In genomic region chr15:59437777-59438574, GRCh38 we compare ENCODE assay signal across 8 cellular contexts. TPM values are rescaled to one million over a fixed set of nuclear protein-coding genes. Genes with fewer than 3 reads are reported as not detected.
DNase-seq lines count a peak whose midpoint lies in the region; ATAC-seq and TF ChIP-seq lines count a peak whose summit lies in the region.

TSS of gene FAM81A (plus strand) at chr15:59438186. CDS start at chr15:59458627, 20,441 bp downstream.

- TF ChIP-seq CTCF in body of pancreas (IDR thresholded peaks at IDR 0.05) = no peak

- intact Hi-C loops in body of pancreas (cut with DNase I) (no loop called here), sciatic nerve (cut with DNase I) (no loop called here)

- H3K36me3 ChIP-seq in SK-N-MC (ENCODE audit: insufficient read depth, low read length) (no peaks in the 10 kb centered on the region), body of pancreas (replicated peaks in 1 of 2; ENCODE audit: insufficient read depth in 1 of 2, low read depth in 2 of 2) (no peaks in the 10 kb centered on the region)

- peaks cover 5% of the 10 kb centered on the region for H3K36me3 Mint-ChIP-seq in IgD-negative memory B cell

- peaks cover 14 to 27% (median 20%) of the 10 kb centered on the region in 3 donors for H3K4me1 Mint-ChIP-seq in IgD-negative memory B cell

- H3K9ac ChIP-seq in SK-N-MC (ENCODE audit: insufficient read length) = no peak within 1 kb of the TSS

- H3K27me3 ChIP-seq in body of pancreas = no peaks in the 10 kb centered on the region

- H3K9me3 Mint-ChIP-seq in IgD-negative memory B cell = no peaks in the 10 kb centered on the region

- no peak for TF ChIP-seq POLR2A in body of pancreas (IDR thresholded peaks at IDR 0.05)

- H3K27ac ChIP-seq in SK-N-MC (no peak within 1 kb of the TSS), body of pancreas (peak within 1 kb of the TSS in 1 of 4 donors; percentile 14)

- peak within 1 kb of the TSS; percentile 87 to 96 (median 92) for H3K4me3 Mint-ChIP-seq in IgD-negative memory B cell

- peaks cover 27% of the 10 kb centered on the region for H3K27me3 Mint-ChIP-seq in IgD-negative memory B cell

- no peaks in the 10 kb centered on the region for H3K9me3 ChIP-seq in SK-N-MC (ENCODE audit: low read depth, low read length)
- H3K9me3 ChIP-seq in body of pancreas = no peaks in the 10 kb centered on the region

- ATAC-seq in GM21723 (IDR thresholded peaks at IDR 0.05; ENCODE audit: unreplicated experiment) (peak; percentile 68), body of pancreas (peak; percentile 88), sciatic nerve (peak; percentile 96)

- DNase-seq in GM03348 (ENCODE audit: low spot score) (peak; percentile 94), SK-N-MC (ENCODE audit: low read depth, low spot score) (no peak), body of pancreas (peak; percentile 69 to 82 (median 74)), sciatic nerve (ENCODE audit: low spot score) (peak; percentile 88), cortex of kidney (lab: John Stamatoyannopoulos, UW) (no peak)

- peak within 1 kb of the TSS; percentile 66 for H3K4me3 ChIP-seq in SK-N-MC
- H3K4me3 ChIP-seq in body of pancreas = peak within 1 kb of the TSS in 1 of 2 donors; percentile 22
- peak within 1 kb of the TSS; percentile 49 for H3K4me3 ChIP-seq in iPS-11a (ENCODE audit: low read depth, low read length)

- WGBS in body of pancreas, 2 donors = 0 to 1% methylated on average over 24 to 87 of the region's 95 CpGs

- H3K4me1 ChIP-seq in body of pancreas = peaks cover 19% of the 10 kb centered on the region

- H3K27ac Mint-ChIP-seq in IgD-negative memory B cell = peak within 1 kb of the TSS; percentile 68 to 86 (median 71)

RNA-seq across cellular contexts. Expression of gene FAM81A, which starts in this region (rescaled TPM):
- polyA plus RNA-seq in IgD-negative memory B cell = 0.26 TPM
- under 1 TPM; under 0.01 to 0.78 TPM for total RNA-seq in body of pancreas
- total RNA-seq in sciatic nerve = 18.2 TPM

Comparison
In these comparisons a context has a peak if more than half of its experiments do, and no peak if none do; other contexts are left out.
1. RNA of gene FAM81A (total RNA-seq): 18.2 TPM in sciatic nerve (single experiment); under 0.01 to 0.78 TPM in body of pancreas; every median in the first group is over 10 times any median in the second.
2. Peak in DNase-seq and ATAC-seq in body of pancreas; RNA of the gene not detected or under 1 TPM.
3. DNase-seq: peak in GM03348 (single experiment) and sciatic nerve (single experiment); none in SK-N-MC (single experiment) and cortex of kidney (single experiment).
4. Peak in every context shown above with its lines, with median percentiles within 50 percentile points of each other: ATAC-seq.